In the genomic region with DNA sequence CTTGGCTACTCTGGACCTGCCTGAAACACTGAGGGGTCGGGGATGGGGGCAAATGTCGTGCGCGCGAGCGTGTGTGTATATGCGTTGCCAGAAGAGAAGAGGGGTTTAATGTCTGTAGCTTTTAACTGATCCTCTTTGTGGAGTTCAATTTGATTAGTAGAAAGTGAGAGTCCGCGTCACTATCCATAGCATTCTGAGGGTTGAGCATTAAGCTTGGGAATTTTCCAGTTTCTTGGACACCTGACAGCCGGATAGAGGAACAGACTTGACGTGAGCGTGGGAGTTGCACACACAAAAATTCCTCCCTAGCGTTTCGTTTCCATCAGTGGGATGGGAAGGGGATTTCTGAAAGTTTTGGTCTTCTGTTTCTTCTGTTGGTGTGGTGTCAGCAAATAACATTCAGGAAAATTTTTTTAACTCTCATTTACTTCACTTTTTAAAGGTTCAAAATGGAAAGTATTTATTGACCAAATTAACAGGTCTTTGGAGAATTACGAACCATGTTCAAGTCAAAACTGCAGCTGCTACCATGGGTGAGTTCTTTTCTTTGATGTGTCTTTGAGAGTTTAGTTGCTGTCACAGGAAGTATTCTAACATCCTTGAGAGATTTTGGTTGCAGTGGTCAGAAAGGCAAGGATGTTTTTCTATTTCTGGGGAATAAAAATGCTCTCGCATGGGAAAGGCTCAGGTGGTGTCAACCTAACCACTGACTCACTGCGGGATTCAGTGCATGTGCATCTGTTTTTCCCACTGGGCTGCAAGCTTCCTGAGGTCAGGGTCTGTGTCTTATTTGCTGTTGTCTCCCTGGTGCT, we compare ENCODE assay signal across 1 cellular context.
TF ChIP-seq lines count a peak whose summit lies in the region.

No MANE protein-coding gene starts in this region.

TF ChIP-seq in IMR-90, 13 proteins besides CTCF, POLR2A, EP300 and RAD21:
- TF ChIP-seq CHD1 (IDR thresholded peaks at IDR 0.05; ENCODE audit: low read depth, low read length) (no peak), MXI1 (IDR thresholded peaks at IDR 0.05; ENCODE audit: borderline replicate concordance, low read depth, low read length) (0 out of 2 replicates have a peak, but pooled peaks have one; percentile 1)
